Comparison of ENCODE assay signal across 8 cellular contexts in genomic region chr7:65037740-65038678, GRCh38. TPM values are rescaled to one million over a fixed set of nuclear protein-coding genes. Genes with fewer than 3 reads are reported as not detected.
DNase-seq lines count a peak whose midpoint lies in the region; ATAC-seq, FAIRE-seq and TF ChIP-seq lines count a peak whose summit lies in the region.

No MANE protein-coding gene starts in this region.

- no peak for TF ChIP-seq RAD21 in H1 (IDR thresholded peaks at IDR 0.05 in 1 of 2, conservative IDR thresholded peaks at IDR 0.05 in 1 of 2; ENCODE audit: low read depth in 2 of 2, low read length in 2 of 2)

- no peak for FAIRE-seq in H1 (lab: Jason Lieb, UNC)

- in situ Hi-C loops in Caki2 (cut with HindIII; ENCODE audit: low pct_unique_long_range_greater_than_20kb, low sequenced_read_pairs), result no loop called here

- peak overlapping the region; percentile 56 to 81 (median 70); a peak in 5 of 7 replicates for H3K9ac ChIP-seq in H1 (replicated peaks in 1 of 4; ENCODE audit: extremely low read depth in 1 of 4, low read depth in 3 of 4, low read length in 3 of 4)

- no peak overlapping the region for H2BK12ac ChIP-seq in H1 (ENCODE audit: low read depth, low read length)

- H3K4me3 Mint-ChIP-seq in mesothelial cell of epicardium, result peak overlapping the region; percentile 76

- H3K27me3 ChIP-seq in H1 (replicated peaks in 1 of 4; ENCODE audit: control insufficient read depth in 3 of 4, extremely low read depth in 1 of 4, insufficient read depth in 3 of 4, low read length in 3 of 4), result no peaks in the 10 kb centered on the region

- no peak overlapping the region for H3K56ac ChIP-seq in H1 (replicated peaks; ENCODE audit: insufficient read length, low read depth, low read length)

- H2BK120ac ChIP-seq in H1 (replicated peaks; ENCODE audit: low read depth, low read length), result no peak overlapping the region

- H3K4me3 ChIP-seq in H1 (ENCODE audit: extremely low read depth in 1 of 4, insufficient read depth in 2 of 4, low read depth in 3 of 4, low read length in 4 of 4), result peak overlapping the region; percentile 48 to 80 (median 55)

- ATAC-seq in GM21367 (IDR thresholded peaks at IDR 0.05; ENCODE audit: unreplicated experiment), result peak; percentile 80

- H3K9me3 Mint-ChIP-seq in mesothelial cell of epicardium, result no peaks in the 10 kb centered on the region

- H3K4me1 Mint-ChIP-seq in mesothelial cell of epicardium, result peaks cover 13% of the 10 kb centered on the region

- H3K27me3 Mint-ChIP-seq in mesothelial cell of epicardium (ENCODE audit: low read depth), result no peaks in the 10 kb centered on the region

- H2BK5ac ChIP-seq in H1 (ENCODE audit: low read depth, low read length), result peak overlapping the region; percentile 71; the same call in 1 of the 2 replicates

- peaks cover 0 to 5% (median 2%) of the 10 kb centered on the region in 4 experiments; a peak in 2 of 7 replicates for H3K4me1 ChIP-seq in H1 (replicated peaks in 1 of 4; ENCODE audit: control insufficient read depth in 3 of 4, insufficient read depth in 4 of 4, low read length in 3 of 4)

- no peak overlapping the region for H3K4ac ChIP-seq in H1 (replicated peaks; ENCODE audit: insufficient read length, low read depth, low read length)

- CTCF ChIA-PET in H1 (lab: Charles Lee; ENCODE audit: partially characterized antibody), result interaction anchor here (0.8 kb wide), 1 partner anchor 36 kb away, joined by 3 read pairs; no protein-coding TSS in a partner anchor

- H3K27ac ChIP-seq in H1 (ENCODE audit: low read depth, low read length), result peak overlapping the region; percentile 77; the same call in 1 of the 2 replicates

- H2AFZ ChIP-seq in H1 (ENCODE audit: low read length), result no peak overlapping the region

- DNase-seq in Caki2 (ENCODE audit: low read depth), result peak; percentile 84
- DNase-seq in HT-29 (ENCODE audit: low spot score), result peak; percentile 93
- peak; percentile 96 for DNase-seq in NK-92 treated with Interleukin-12 subunit alpha and Interleukin-12 subunit beta, amount 100 ng/mL, for 24 hours (lab: John Stamatoyannopoulos, UW)
- peak; percentile 71 to 93 (median 77) for DNase-seq in activated CD8-positive, alpha-beta memory T cell treated with anti-CD3 and anti-CD28 coated beads for 48 hours (ENCODE audit: low read depth in 2 of 3, low spot score in 2 of 3)
- peak; percentile 61 to 81 for DNase-seq in H1 (ENCODE audit: low read depth in 1 of 2, low spot score in 2 of 2)
- peak; percentile 89 to 90 for DNase-seq in mesothelial cell of epicardium (ENCODE audit: low spot score in 2 of 2, unreplicated experiment in 2 of 2)
- peak; percentile 90 to 93 for DNase-seq in stimulated activated CD8-positive, alpha-beta memory T cell treated with anti-CD3 and anti-CD28 coated beads, Interleukin-15, amount 100 ng/mL, for 48 hours (ENCODE audit: low read depth in 2 of 2)

- H3K9me3 ChIP-seq in H1 (ENCODE audit: insufficient read depth in 2 of 2, low read depth in 1 of 2, low read length in 1 of 2), result peaks cover 0 to 7% of the 10 kb centered on the region in 2 experiments; a peak in 1 of 4 replicates

- no peak overlapping the region for H2AK5ac ChIP-seq in H1 (ENCODE audit: low read depth, low read length)

- no peak overlapping the region for H3K23ac ChIP-seq in H1 (ENCODE audit: insufficient read length)

- H3K14ac ChIP-seq in H1 (ENCODE audit: insufficient read length), result no peak overlapping the region

- TF ChIP-seq CTCF in H1 (IDR thresholded peaks at IDR 0.05; ENCODE audit: control extremely low read depth in 1 of 3, insufficient read depth in 1 of 3, low read depth in 1 of 3, low read length in 3 of 3) (no peak), mesothelial cell of epicardium (IDR thresholded peaks at IDR 0.05; ENCODE audit: unreplicated experiment) (peak; percentile 19)

- no peak overlapping the region for H4K91ac ChIP-seq in H1 (replicated peaks; ENCODE audit: insufficient read length, low read length)

- no peak for TF ChIP-seq EP300 in H1 (IDR thresholded peaks at IDR 0.05; ENCODE audit: borderline replicate concordance in 1 of 2, low read depth in 2 of 2, low read length in 2 of 2)

- peak overlapping the region; percentile 95; the same call in 1 of the 2 replicates for H4K8ac ChIP-seq in H1 (ENCODE audit: extremely low read depth, insufficient read depth, low read length)

- 18% methylated on average over 12 of the region's 92 CpGs; no CpG with 5 or more reads in 1 of the 2 experiments for WGBS in H1 (ENCODE audit: extremely low coverage in 1 of 2, insufficient coverage in 1 of 2, insufficient read length in 1 of 2, insufficient replicate concordance in 2 of 2, low coverage in 1 of 2, low lambda C conversion rate in 2 of 2, missing lambda C conversion rate in 1 of 2), 2 experiments

- no peak overlapping the region for H2BK20ac ChIP-seq in H1 (ENCODE audit: low read length)

- H3K18ac ChIP-seq in H1 (ENCODE audit: extremely low read depth, low read length), result no peak overlapping the region; the same call in 1 of the 2 replicates

- H3K27ac Mint-ChIP-seq in mesothelial cell of epicardium, result peak overlapping the region; percentile 85

- peak overlapping the region; percentile 52 for H4K5ac ChIP-seq in H1 (ENCODE audit: insufficient read length, low read depth, low read length)

- H3K79me2 ChIP-seq in H1 (ENCODE audit: control insufficient read depth in 1 of 2, insufficient read depth in 2 of 2, low read length in 2 of 2), result peaks cover 0 to 16% of the 10 kb centered on the region in 2 experiments; a peak in 2 of 4 replicates

- H3K4me2 ChIP-seq in H1 (ENCODE audit: insufficient read depth in 1 of 2, low read depth in 2 of 2, low read length in 2 of 2), result peak overlapping the region; percentile 56

- POLR2A ChIA-PET in H1 (lab: Charles Lee; ENCODE audit: partially characterized antibody), result interaction anchor here (0.6 to 2.2 kb wide), 4 partner anchors 15 to 234 kb away, joined by 3 to 14 read pairs (median 3); partner anchors contain the start of gene ERV3-1

- TF ChIP-seq POLR2A in H1 (IDR thresholded peaks at IDR 0.05; ENCODE audit: control extremely low read depth in 1 of 2, low read depth in 2 of 2, low read length in 2 of 2), result peak in 1 of 2 experiments; percentile 61; a peak in 2 of 3 replicates

- H3K36me3 Mint-ChIP-seq in mesothelial cell of epicardium, result no peaks in the 10 kb centered on the region

- no peaks in the 10 kb centered on the region for H3K79me1 ChIP-seq in H1 (ENCODE audit: low read depth, low read length)

- H4K20me1 ChIP-seq in H1 (replicated peaks in 1 of 2; ENCODE audit: control insufficient read depth in 1 of 2, insufficient read depth in 2 of 2, low read length in 2 of 2), result no peaks in the 10 kb centered on the region

- H3K23me2 ChIP-seq in H1 (ENCODE audit: low read depth, low read length), result no peaks in the 10 kb centered on the region

- H3K36me3 ChIP-seq in H1 (ENCODE audit: control insufficient read depth in 2 of 4, insufficient read depth in 4 of 4, low read length in 3 of 4), result no peaks in the 10 kb centered on the region

- no peak overlapping the region for H2BK15ac ChIP-seq in H1 (ENCODE audit: low read length)

TF ChIP-seq in H1, 55 proteins besides CTCF, POLR2A, EP300 and RAD21 (continues in another document):
- TF ChIP-seq MAFK (IDR thresholded peaks at IDR 0.05; ENCODE audit: low read depth, low read length) (no peak), GABPA (IDR thresholded peaks at IDR 0.05; ENCODE audit: borderline replicate concordance, insufficient read depth, low read length) (no peak), KDM5A (IDR thresholded peaks at IDR 0.05; ENCODE audit: low read length) (no peak), ATF3 (IDR thresholded peaks at IDR 0.05; ENCODE audit: insufficient read depth, low read depth, low read length) (no peak), KDM4A (IDR thresholded peaks at IDR 0.05; ENCODE audit: low read depth, low read length, severe bottlenecking) (peak; percentile 54), SAP30 (IDR thresholded peaks at IDR 0.05; ENCODE audit: insufficient read depth, insufficient replicate concordance, low read length) (no peak), EZH2 (IDR thresholded peaks at IDR 0.05; ENCODE audit: low read depth, low read length, severe bottlenecking) (no peak), TBP (IDR thresholded peaks at IDR 0.05; ENCODE audit: low read depth, low read length) (peak; percentile 40; the same call in 1 of the 2 replicates), TAF1 (IDR thresholded peaks at IDR 0.05; ENCODE audit: low read depth, low read length) (peak; percentile 57), PHF8 (conservative IDR thresholded peaks at IDR 0.05; ENCODE audit: low read depth, low read length) (peak; percentile 85)

RNA-seq across cellular contexts. Expression of gene ERV3-1, which starts 31.5 kb away (rescaled TPM):
- not detected in 2 replicates for total RNA-seq in Caki2 (2014; rRNA removed; shearing (Covaris generic); ENCODE audit: low replicate concordance)
- 2.9 and 5.8 TPM in 2 replicates for total RNA-seq in HT-29 (2014; rRNA removed; shearing (Covaris generic))
- 9.7 and 11.4 TPM in 2 replicates for total RNA-seq in H1 (2021; fragmentation: NEBNext Ultra II Directional; extraction: Animal tissue kit (Norgen Biotek cat#: 25700))
- polyA plus RNA-seq in H1 (2011; rRNA removed), result 8.8 and 9.5 TPM in 2 replicates
- 8.9 TPM for polyA plus RNA-seq in H1 (2011; cell fraction: cytosol; rRNA removed)
- polyA plus RNA-seq in H1 (2011; cell fraction: nucleus; rRNA removed), result 25.6 TPM
- polyA plus RNA-seq in H1 (2012, experiment 1 of 2), result 8.5 to 11.6 TPM (median 11.2 TPM) in 4 replicates
- 4.8 TPM for polyA plus RNA-seq in H1 (2012, experiment 2 of 2)
- 13.3 TPM for polyA plus RNA-seq in H1 (2013, experiment 1 of 2)
- polyA plus RNA-seq in H1 (2013, experiment 2 of 2), result 10.9 TPM
- 21.7 and 28.9 TPM in 2 replicates for polyA minus RNA-seq in H1 (2011; rRNA and poly(A)+ RNA removed)
- 16.0 TPM for polyA minus RNA-seq in H1 (2011; cell fraction: cytosol; rRNA and poly(A)+ RNA removed)
- 52.5 TPM for polyA minus RNA-seq in H1 (2011; cell fraction: nucleus; rRNA and poly(A)+ RNA removed)
- total RNA-seq in mesothelial cell of epicardium, result 54.9 to 57.6 TPM (median 56.6 TPM) in 3 replicates

RNA-seq across cellular contexts. Expression of gene ZNF117, which starts 47.2 kb away (rescaled TPM):
- 0.81 and 1.1 TPM in 2 replicates for total RNA-seq in Caki2 (2014; rRNA removed; shearing (Covaris generic); ENCODE audit: low replicate concordance)
- 0.34 and 0.74 TPM in 2 replicates for total RNA-seq in HT-29 (2014; rRNA removed; shearing (Covaris generic))
- total RNA-seq in H1 (2021; fragmentation: NEBNext Ultra II Directional; extraction: Animal tissue kit (Norgen Biotek cat#: 25700)), result 10.2 and 13.0 TPM in 2 replicates
- polyA plus RNA-seq in H1 (2011; rRNA removed), result 2.1 and 2.9 TPM in 2 replicates
- polyA plus RNA-seq in H1 (2011; cell fraction: cytosol; rRNA removed), result 4.2 TPM
- 5.2 TPM for polyA plus RNA-seq in H1 (2011; cell fraction: nucleus; rRNA removed)
- 2.6 to 10.0 TPM (median 3.8 TPM) in 4 replicates for polyA plus RNA-seq in H1 (2012, experiment 1 of 2)
- polyA plus RNA-seq in H1 (2012, experiment 2 of 2), result 0.26 TPM
- 13.2 TPM for polyA plus RNA-seq in H1 (2013, experiment 1 of 2)
- polyA plus RNA-seq in H1 (2013, experiment 2 of 2), result 11.7 TPM
- polyA minus RNA-seq in H1 (2011; rRNA and poly(A)+ RNA removed), result 8.3 and 10.8 TPM in 2 replicates
- 5.5 TPM for polyA minus RNA-seq in H1 (2011; cell fraction: cytosol; rRNA and poly(A)+ RNA removed)
- polyA minus RNA-seq in H1 (2011; cell fraction: nucleus; rRNA and poly(A)+ RNA removed), result 37.9 TPM
- 38.3 to 42.5 TPM (median 42.3 TPM) in 3 replicates for total RNA-seq in mesothelial cell of epicardium

Comparison
In these comparisons a context has a peak if more than half of its experiments do, and no peak if none do; other contexts are left out.
1. Peak in every context shown above with its lines: DNase-seq, ATAC-seq, H3K4me3 ChIP-seq and H3K27ac ChIP-seq.